ENCODE assay signal across 16 cellular contexts in genomic region chr22:46619240-46619829, GRCh38. TPM values are rescaled to one million over a fixed set of nuclear protein-coding genes. Genes with fewer than 3 reads are reported as not detected.
DNase-seq lines count a peak whose midpoint lies in the region; ATAC-seq, FAIRE-seq and TF ChIP-seq lines count a peak whose summit lies in the region.
"Had no signal": no experiment of that assay in that cellular context is flagged by ENCODE, and none has a peak within 500 bp of the region (broad histone marks: within the 10 kb centered on the region; RNA-seq: fewer than 3 reads in every experiment).

No MANE protein-coding gene starts in this region.

- H3K9me3 ChIP-seq in colonic mucosa (no peaks in the 10 kb centered on the region), pancreas (no peaks in the 10 kb centered on the region)
- H3K9me3 ChIP-seq: tibial artery had no signal

- H3K4me1 ChIP-seq in colonic mucosa (peaks cover 3% of the 10 kb centered on the region), urinary bladder (ENCODE audit: insufficient read depth) (no peaks in the 10 kb centered on the region), pancreas (no peaks in the 10 kb centered on the region)

- H3K4me1 Mint-ChIP-seq in mesothelial cell of epicardium = peaks cover 23% of the 10 kb centered on the region

- no peak overlapping the region for H3K4me3 ChIP-seq in colonic mucosa
- no peak overlapping the region for H3K4me3 ChIP-seq in urinary bladder (ENCODE audit: low read depth, low read length)
- no peak overlapping the region for H3K4me3 ChIP-seq in pancreas
- H3K4me3 ChIP-seq: tibial artery had no signal

- H3K9ac ChIP-seq in colonic mucosa (ENCODE audit: low read depth in 2 of 2, low read length in 2 of 2) = no peak overlapping the region

- H3K27me3 ChIP-seq in colonic mucosa (no peaks in the 10 kb centered on the region), pancreas (no peaks in the 10 kb centered on the region)
- H3K27me3 ChIP-seq: tibial artery had no signal

- no peak for TF ChIP-seq CTCF in colonic mucosa (IDR thresholded peaks at IDR 0.05)
- no peak for TF ChIP-seq CTCF in mesothelial cell of epicardium (IDR thresholded peaks at IDR 0.05; ENCODE audit: unreplicated experiment)
- no peak for TF ChIP-seq CTCF in pancreas (IDR thresholded peaks at IDR 0.05)

- H3K9me3 Mint-ChIP-seq in mesothelial cell of epicardium = no peaks in the 10 kb centered on the region
- H3K9me3 Mint-ChIP-seq: naive thymus-derived CD4-positive, alpha-beta T cell had no signal

- peak overlapping the region; percentile 61 for H3K27ac Mint-ChIP-seq in mesothelial cell of epicardium
- H3K27ac Mint-ChIP-seq: naive thymus-derived CD4-positive, alpha-beta T cell had no signal

- H3K36me3 ChIP-seq in colonic mucosa (no peaks in the 10 kb centered on the region), urinary bladder (ENCODE audit: insufficient read depth) (no peaks in the 10 kb centered on the region), pancreas (no peaks in the 10 kb centered on the region)
- H3K36me3 ChIP-seq: tibial artery had no signal

- intact Hi-C loops in colonic mucosa (cut with DNase I) = loop anchor here (10.0 kb wide), 1 partner anchor 55 kb away; no protein-coding TSS in a partner anchor
- intact Hi-C loops in pancreas (cut with DNase I) = no loop called here

- no peak for ATAC-seq in pancreas
- no peak for ATAC-seq in GM21390 (IDR thresholded peaks at IDR 0.05; ENCODE audit: unreplicated experiment)
- ATAC-seq: left colon had no signal

- H3K4me3 Mint-ChIP-seq in mesothelial cell of epicardium = no peak overlapping the region
- H3K4me3 Mint-ChIP-seq: naive thymus-derived CD4-positive, alpha-beta T cell had no signal

- peak overlapping the region; percentile 17 for H3K27ac ChIP-seq in colonic mucosa
- peak overlapping the region; percentile 64 for H3K27ac ChIP-seq in urinary bladder (ENCODE audit: low read depth)
- no peak overlapping the region for H3K27ac ChIP-seq in pancreas
- H3K27ac ChIP-seq: tibial artery had no signal

- FAIRE-seq in pancreas (lab: Jason Lieb, UNC) = no peak
- FAIRE-seq: A204.1 had no signal

- no peaks in the 10 kb centered on the region for H3K36me3 Mint-ChIP-seq in mesothelial cell of epicardium
- H3K36me3 Mint-ChIP-seq: naive thymus-derived CD4-positive, alpha-beta T cell had no signal

- DNase-seq in NCI-H1694 treated with DMSO at 0.1 percent for 48 hours (lab: John Stamatoyannopoulos, UW) = peak; percentile 39
- no peak for DNase-seq in NCI-H1694 (lab: John Stamatoyannopoulos, UW)
- DNase-seq in colonic mucosa = no peak
- DNase-seq in mesothelial cell of epicardium (ENCODE audit: low spot score in 2 of 2, unreplicated experiment in 2 of 2) = no peak
- DNase-seq in NCI-H2171 (lab: John Stamatoyannopoulos, UW) = no peak
- no peak for DNase-seq in pancreas
- DNase-seq: activated CD4-positive, CD25-positive, alpha-beta regulatory T cell treated with anti-CD3 and anti-CD28 coated beads, Interleukin-2, amount 50 U/mL, for 72 hours; COR-L47; KG1; left colon; naive thymus-derived CD4-positive, alpha-beta T cell; NCI-H2081 treated with DMSO at 0.1 percent for 48 hours had no signal

- H3K27me3 Mint-ChIP-seq in mesothelial cell of epicardium (ENCODE audit: low read depth) = no peaks in the 10 kb centered on the region
- H3K27me3 Mint-ChIP-seq: naive thymus-derived CD4-positive, alpha-beta T cell had no signal

- 75% methylated on average over 10 of the region's 10 CpGs for WGBS in urinary bladder
- 88 to 92% methylated on average over 10 of the region's 10 CpGs for WGBS in pancreas, 2 donors

RNA-seq across cellular contexts. Expression of gene GRAMD4, which starts 0.9 kb away (rescaled TPM):
- 100 to 1,000 TPM; 118 to 141 TPM for total RNA-seq in colonic mucosa
- 58.3 to 63.0 TPM (median 60.5 TPM) in 3 replicates for total RNA-seq in mesothelial cell of epicardium
- total RNA-seq in urinary bladder = 10.9 TPM
- polyA plus RNA-seq in urinary bladder = 13.1 TPM
- 10 to 100 TPM; 16.6 to 36.4 (median 23.6) TPM for total RNA-seq in pancreas
- polyA plus RNA-seq in pancreas = 10 to 100 TPM; 13.2 to 13.8 TPM

Comparison
In these comparisons a context has a peak if more than half of its experiments do, and no peak if none do; other contexts are left out.
1. H3K27ac ChIP-seq: peak in colonic mucosa (single experiment) and urinary bladder (single experiment); none in pancreas (0 of 4).